Comparison of ENCODE assay signal across 23 cellular contexts in genomic region chr17:47270946-47271705, GRCh38. TPM values are rescaled to one million over a fixed set of nuclear protein-coding genes. Genes with fewer than 3 reads are reported as not detected.
DNase-seq lines count a peak whose midpoint lies in the region; ATAC-seq, FAIRE-seq and TF ChIP-seq lines count a peak whose summit lies in the region.
"Had no signal": no experiment of that assay in that cellular context is flagged by ENCODE, and none has a peak within 500 bp of the region (broad histone marks: within the 10 kb centered on the region; RNA-seq: fewer than 3 reads in every experiment).

No MANE protein-coding gene starts in this region.

- intact Hi-C loops in left ventricle myocardium superior (cut with micrococcal nuclease) = no loop called here

- peaks cover 19% of the 10 kb centered on the region for H3K36me3 Mint-ChIP-seq in stimulated activated memory B cell treated with anti-CD40 and anti-IgM and Interleukin-4, amounts not matched to agents 10 μg/mL and 1 μg/mL and 100 μg/mL, for 72 hours
- H3K36me3 Mint-ChIP-seq: CD8-positive, alpha-beta T cell had no signal

- H3K4me3 ChIP-seq in GM12865 (ENCODE audit: low read depth, low read length) = no peak overlapping the region
- H3K4me3 ChIP-seq: BLaER1, GM23248, HAP-1, SK-N-MC had no signal

- DNase-seq in GM12865 (ENCODE audit: low read depth) (peak; percentile 29), RCC 7860 (ENCODE audit: low spot score) (peak; percentile 90), kidney glomerular epithelial cell (lab: John Stamatoyannopoulos, UW) (peak; percentile 98), NCI-H446 treated with DMSO at 0.1 percent for 48 hours (lab: John Stamatoyannopoulos, UW) (no peak), left ventricle myocardium superior (no peak)
- DNase-seq: CD8-positive, alpha-beta T cell; DMS53; EL; GM23248; MV-4-11; NCI-H1694 treated with DMSO at 0.1 percent for 48 hours; NCI-H510A; NCI-H774; OCI-M1; SHP77 had no signal

- H3K27me3 Mint-ChIP-seq in stimulated activated memory B cell treated with anti-CD40 and anti-IgM and Interleukin-4, amounts not matched to agents 10 μg/mL and 1 μg/mL and 100 μg/mL, for 72 hours = no peaks in the 10 kb centered on the region

- H3K27ac Mint-ChIP-seq in stimulated activated memory B cell treated with anti-CD40 and anti-IgM and Interleukin-4, amounts not matched to agents 10 μg/mL and 1 μg/mL and 100 μg/mL, for 72 hours = peak overlapping the region; percentile 43
- H3K27ac Mint-ChIP-seq: CD8-positive, alpha-beta T cell had no signal

- no peak overlapping the region for H3K4me3 Mint-ChIP-seq in stimulated activated memory B cell treated with anti-CD40 and anti-IgM and Interleukin-4, amounts not matched to agents 10 μg/mL and 1 μg/mL and 100 μg/mL, for 72 hours
- H3K4me3 Mint-ChIP-seq: CD8-positive, alpha-beta T cell had no signal

- FAIRE-seq in RCC 7860 (lab: Jason Lieb, UNC) = peak; percentile 98
- FAIRE-seq: A204.1, HepG2 had no signal

- peaks cover 8% of the 10 kb centered on the region for H3K9me3 Mint-ChIP-seq in stimulated activated memory B cell treated with anti-CD40 and anti-IgM and Interleukin-4, amounts not matched to agents 10 μg/mL and 1 μg/mL and 100 μg/mL, for 72 hours

- H3K4me1 Mint-ChIP-seq in stimulated activated memory B cell treated with anti-CD40 and anti-IgM and Interleukin-4, amounts not matched to agents 10 μg/mL and 1 μg/mL and 100 μg/mL, for 72 hours = peaks cover 45% of the 10 kb centered on the region

- peak; percentile 71 for ATAC-seq in stimulated activated memory B cell treated with anti-CD40 and anti-IgM and Interleukin-4, amounts not matched to agents 10 μg/mL and 1 μg/mL and 100 μg/mL, for 72 hours
- ATAC-seq in HG03442 (IDR thresholded peaks at IDR 0.05; ENCODE audit: unreplicated experiment) = no peak
- no peak for ATAC-seq in GM18873 (IDR thresholded peaks at IDR 0.05; ENCODE audit: low FRiP score, unreplicated experiment)
- ATAC-seq in left ventricle myocardium superior = no peak
- ATAC-seq: CD8-positive, alpha-beta T cell; HepG2 had no signal

- no peak for TF ChIP-seq CTCF in GM12865 (IDR thresholded peaks at IDR 0.05; ENCODE audit: insufficient read depth, low read depth, low read length, missing control alignments)

RNA-seq across cellular contexts. Expression of gene ITGB3, which starts 17.5 kb away (rescaled TPM):
- 3.2 TPM for total RNA-seq in left ventricle myocardium superior
- total RNA-seq: CD8-positive, alpha-beta T cell had no signal

RNA-seq across cellular contexts. Expression of gene EFCAB13, which starts 52.6 kb away (rescaled TPM):
- total RNA-seq in left ventricle myocardium superior = 2.4 TPM

Comparison
In these comparisons a context has a peak if more than half of its experiments do, and no peak if none do; other contexts are left out.
1. DNase-seq: peak in GM12865 (single experiment), RCC 7860 (single experiment) and kidney glomerular epithelial cell (single experiment); none in NCI-H446 treated with DMSO at 0.1 percent for 48 hours (single experiment) and left ventricle myocardium superior (single experiment).